9 cellular contexts compared by ENCODE assay signal in the genomic region with DNA sequence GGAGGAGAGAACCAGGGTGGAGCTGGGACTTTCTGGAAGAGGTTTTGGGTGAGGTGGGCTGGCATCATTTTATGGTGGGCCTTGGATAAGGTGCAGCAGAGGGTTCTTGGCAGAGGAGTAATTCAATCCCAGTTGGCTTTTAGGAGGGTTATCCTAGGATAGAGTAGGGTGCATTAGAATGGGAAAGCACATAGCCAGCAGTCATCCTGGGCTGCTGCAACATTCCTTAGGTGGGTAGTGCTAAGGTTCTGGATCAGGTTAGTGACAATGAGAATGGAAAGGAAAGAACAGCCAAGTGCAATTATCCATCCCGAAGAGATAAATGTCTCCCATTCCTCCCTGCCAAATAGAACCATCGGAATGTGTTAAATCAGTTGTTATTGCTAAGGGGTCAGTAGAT.
"Had no signal": no experiment of that assay in that cellular context is flagged by ENCODE, and none has a peak within 500 bp of the region (broad histone marks: within the 10 kb centered on the region; RNA-seq: fewer than 3 reads in every experiment).

No MANE protein-coding gene starts in this region.

- H3K27ac Mint-ChIP-seq: HFFc6 had no signal

- H3K4me3 ChIP-seq: GM23248, HAP-1, K562 had no signal

- DNase-seq: GM23248, H7, HFFc6, IMR-90, KG1 had no signal

- H3K4me3 Mint-ChIP-seq: HFFc6 had no signal

- H3K36me3 ChIP-seq: HAP-1 had no signal

- H3K9me3 ChIP-seq: HAP-1 had no signal

- ATAC-seq: HCT116, K562 had no signal

- H3K27ac ChIP-seq: GM23248, HL-60 had no signal

- H2AFZ ChIP-seq: GM23248 had no signal

- H3K9ac ChIP-seq: GM23248 had no signal

- H3K4me1 ChIP-seq: HAP-1 had no signal

- FAIRE-seq: K562 had no signal
